ENCODE assay signal across 10 cellular contexts in the genomic region with DNA sequence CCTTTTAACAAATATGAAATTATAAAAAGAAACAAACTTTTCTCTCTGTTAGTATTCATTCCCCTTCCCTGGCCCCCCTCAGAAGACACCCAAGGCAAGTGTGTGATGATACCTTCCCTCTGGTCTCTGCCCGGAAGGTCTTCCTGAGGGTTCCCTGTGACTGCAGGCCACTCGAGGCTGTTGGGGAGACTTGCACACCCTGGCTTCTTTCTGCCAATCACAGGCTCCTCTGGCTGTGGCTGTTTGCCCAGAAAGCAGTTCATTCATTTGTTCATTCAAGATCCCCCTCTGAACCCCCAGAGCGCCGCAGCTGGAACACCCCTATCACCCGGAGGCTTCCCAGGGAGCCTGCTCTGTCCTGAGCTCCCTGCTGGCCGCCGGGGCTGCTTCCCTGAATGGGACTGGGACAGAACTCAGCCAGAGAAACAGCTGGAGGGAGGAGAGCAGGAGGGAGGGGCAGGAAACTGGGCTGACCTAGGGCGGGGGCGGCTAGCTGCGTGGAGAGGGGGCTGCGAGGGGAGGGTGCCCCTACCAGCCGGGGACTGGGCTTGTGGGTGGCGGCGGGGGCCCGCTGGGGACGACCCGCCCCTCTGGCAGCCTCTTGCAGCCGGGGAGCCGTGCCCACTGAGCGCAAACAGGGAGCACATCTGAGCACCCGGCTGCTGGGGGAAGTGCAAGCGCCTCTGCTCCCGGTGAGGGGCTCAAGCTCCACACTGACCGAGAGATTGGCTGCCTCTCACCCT. TPM values are rescaled to one million over a fixed set of nuclear protein-coding genes. Genes with fewer than 3 reads are reported as not detected.
DNase-seq lines count a peak whose midpoint lies in the region; ATAC-seq and TF ChIP-seq lines count a peak whose summit lies in the region.
"Had no signal": no experiment of that assay in that cellular context is flagged by ENCODE, and none has a peak within 500 bp of the region (broad histone marks: within the 10 kb centered on the region; RNA-seq: fewer than 3 reads in every experiment).

CMKLR1 (minus strand) TSS at position 397 of the 743 bp plus-strand sequence. CDS start 45,720 bp downstream, outside the sequence.

- no peaks in the 10 kb centered on the region for H3K36me3 ChIP-seq in GM06990 (ENCODE audit: control insufficient read depth, insufficient read depth, low read length)
- no peaks in the 10 kb centered on the region for H3K36me3 ChIP-seq in body of pancreas (replicated peaks in 1 of 2; ENCODE audit: insufficient read depth in 1 of 2, low read depth in 2 of 2)
- H3K36me3 ChIP-seq in kidney epithelial cell (ENCODE audit: control insufficient read depth, insufficient read depth, low read length) = no peaks in the 10 kb centered on the region
- H3K36me3 ChIP-seq in sigmoid colon = no peaks in the 10 kb centered on the region
- H3K36me3 ChIP-seq: WERI-Rb-1 had no signal

- intact Hi-C loops in body of pancreas (cut with DNase I) = no loop called here
- intact Hi-C loops in sigmoid colon (cut with DNase I) = no loop called here

- TF ChIP-seq EP300 in sigmoid colon (IDR thresholded peaks at IDR 0.05) = no peak

- H3K9me3 ChIP-seq in body of pancreas (no peaks in the 10 kb centered on the region), sigmoid colon (no peaks in the 10 kb centered on the region)

- H3K4me3 ChIP-seq in GM06990 (replicated peaks; ENCODE audit: low read depth, low read length) = peak within 1 kb of the TSS; percentile 50
- H3K4me3 ChIP-seq in body of pancreas = no peak within 1 kb of the TSS
- H3K4me3 ChIP-seq in kidney epithelial cell (ENCODE audit: low read depth, low read length) = peak within 1 kb of the TSS; percentile 6
- peak within 1 kb of the TSS; percentile 23 to 46 (median 32) for H3K4me3 ChIP-seq in sigmoid colon

- ATAC-seq in body of pancreas = peak; percentile 35
- ATAC-seq in GM18858 (IDR thresholded peaks at IDR 0.05; ENCODE audit: unreplicated experiment) = no peak
- ATAC-seq in HG03442 (IDR thresholded peaks at IDR 0.05; ENCODE audit: unreplicated experiment) = no peak
- no peak for ATAC-seq in GM18517 (IDR thresholded peaks at IDR 0.05; ENCODE audit: unreplicated experiment)

- H3K27ac ChIP-seq in body of pancreas (no peak within 1 kb of the TSS), sigmoid colon (peak within 1 kb of the TSS; percentile 52 to 66 (median 58))
- H3K27ac ChIP-seq: WERI-Rb-1 had no signal

- TF ChIP-seq CTCF in GM06990 (IDR thresholded peaks at IDR 0.05; ENCODE audit: insufficient read depth, low read length, poor library complexity, severe bottlenecking) (no peak), body of pancreas (IDR thresholded peaks at IDR 0.05) (no peak), kidney epithelial cell (IDR thresholded peaks at IDR 0.05; ENCODE audit: insufficient read depth, low read length, poor library complexity, severe bottlenecking) (no peak), sigmoid colon (IDR thresholded peaks at IDR 0.05) (no peak)

- TF ChIP-seq POLR2A in body of pancreas (IDR thresholded peaks at IDR 0.05) = peak in 2 of 3 donors; percentile 15 to 39
- no peak for TF ChIP-seq POLR2A in sigmoid colon (IDR thresholded peaks at IDR 0.05)

- H3K27me3 ChIP-seq in GM06990 (replicated peaks; ENCODE audit: control insufficient read depth, insufficient read depth, low read length) = no peaks in the 10 kb centered on the region; the same call in 1 of the 2 replicates
- no peaks in the 10 kb centered on the region for H3K27me3 ChIP-seq in body of pancreas
- peaks cover 10% of the 10 kb centered on the region for H3K27me3 ChIP-seq in kidney epithelial cell (ENCODE audit: control insufficient read depth, insufficient read depth, low read length)
- peaks cover 0 to 21% (median 0%) of the 10 kb centered on the region in 3 donors for H3K27me3 ChIP-seq in sigmoid colon

- DNase-seq in GM06990 (ENCODE audit: extremely low read depth, insufficient read length) (peak; percentile 60), body of pancreas (peak in 3 of 4 donors; percentile 15 to 43 (median 30)), kidney epithelial cell (ENCODE audit: low read depth) (no peak), sigmoid colon (peak; percentile 82)
- no peak for DNase-seq in central memory CD4-positive, alpha-beta T cell
- DNase-seq: NCI-H526 treated with DMSO at 0.1 percent for 48 hours, WERI-Rb-1 had no signal

- no peaks in the 10 kb centered on the region for H3K4me1 ChIP-seq in body of pancreas
- peaks cover 0 to 14% (median 3%) of the 10 kb centered on the region in 4 donors for H3K4me1 ChIP-seq in sigmoid colon

- 8 to 18% methylated on average over 13 to 24 of the region's 24 CpGs for WGBS in body of pancreas, 2 donors
- WGBS in sigmoid colon, 2 donors = 6 to 9% methylated on average over 24 of the region's 24 CpGs

RNA-seq across cellular contexts. Expression of gene CMKLR1, which starts in this region (rescaled TPM):
- total RNA-seq in body of pancreas (1 to 10 TPM; 5.3 to 5.7 TPM), kidney epithelial cell (under 0.01 and 1.4 TPM in 2 replicates), sigmoid colon (10 to 100 TPM in 3 of 4 donors, 1 to 10 TPM in 1; 10.0 to 14.8 (median 12.0) TPM)
- polyA plus RNA-seq in sigmoid colon = 1 to 10 TPM; 3.0 to 8.8 (median 6.5) TPM

Comparison
In these comparisons a context has a peak if more than half of its experiments do, and no peak if none do; other contexts are left out.
1. DNase-seq: peak in GM06990 (single experiment), body of pancreas (3 of 4) and sigmoid colon (single experiment); none in kidney epithelial cell (single experiment) and central memory CD4-positive, alpha-beta T cell (single experiment).
2. H3K4me3 ChIP-seq: peak in GM06990 (single experiment), kidney epithelial cell (single experiment) and sigmoid colon (4 of 4); none in body of pancreas (0 of 2).
3. H3K27ac ChIP-seq: peak in sigmoid colon (4 of 4); none in body of pancreas (0 of 4).
4. POLR2A ChIP-seq: peak in body of pancreas (2 of 3); none in sigmoid colon (0 of 2).